In the genomic region with DNA sequence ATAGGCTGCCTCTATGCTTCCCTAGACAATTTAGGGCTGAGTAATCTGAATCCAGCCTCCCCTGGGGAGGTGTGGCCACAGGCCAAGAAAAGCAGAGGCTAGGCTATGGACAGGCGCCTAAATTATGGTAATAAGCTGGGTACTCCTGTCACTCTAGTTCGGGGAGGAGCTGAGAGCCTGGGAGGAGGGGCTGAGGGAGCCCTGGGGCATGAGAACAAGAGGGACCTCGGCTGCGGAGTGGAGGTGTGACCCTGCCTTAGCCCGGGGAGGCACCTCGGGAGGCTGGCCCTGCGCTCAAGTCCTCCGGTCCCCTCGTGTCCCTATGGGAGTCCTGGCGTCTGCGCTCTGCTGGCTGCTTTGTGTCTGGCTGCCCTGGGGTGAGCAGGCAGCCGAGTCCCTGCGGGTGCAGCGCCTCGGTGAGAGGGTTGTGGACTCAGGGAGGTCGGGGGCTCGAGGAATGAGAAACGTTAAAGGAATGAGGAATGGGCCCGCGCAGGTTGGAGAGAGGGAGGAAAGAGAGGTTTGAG, we compare ENCODE assay signal across 12 cellular contexts. TPM values are rescaled to one million over a fixed set of nuclear protein-coding genes. Genes with fewer than 3 reads are reported as not detected.
DNase-seq lines count a peak whose midpoint lies in the region; ATAC-seq and TF ChIP-seq lines count a peak whose summit lies in the region.
"Had no signal": no experiment of that assay in that cellular context is flagged by ENCODE, and none has a peak within 500 bp of the region (broad histone marks: within the 10 kb centered on the region; RNA-seq: fewer than 3 reads in every experiment).

A gene with protein sequence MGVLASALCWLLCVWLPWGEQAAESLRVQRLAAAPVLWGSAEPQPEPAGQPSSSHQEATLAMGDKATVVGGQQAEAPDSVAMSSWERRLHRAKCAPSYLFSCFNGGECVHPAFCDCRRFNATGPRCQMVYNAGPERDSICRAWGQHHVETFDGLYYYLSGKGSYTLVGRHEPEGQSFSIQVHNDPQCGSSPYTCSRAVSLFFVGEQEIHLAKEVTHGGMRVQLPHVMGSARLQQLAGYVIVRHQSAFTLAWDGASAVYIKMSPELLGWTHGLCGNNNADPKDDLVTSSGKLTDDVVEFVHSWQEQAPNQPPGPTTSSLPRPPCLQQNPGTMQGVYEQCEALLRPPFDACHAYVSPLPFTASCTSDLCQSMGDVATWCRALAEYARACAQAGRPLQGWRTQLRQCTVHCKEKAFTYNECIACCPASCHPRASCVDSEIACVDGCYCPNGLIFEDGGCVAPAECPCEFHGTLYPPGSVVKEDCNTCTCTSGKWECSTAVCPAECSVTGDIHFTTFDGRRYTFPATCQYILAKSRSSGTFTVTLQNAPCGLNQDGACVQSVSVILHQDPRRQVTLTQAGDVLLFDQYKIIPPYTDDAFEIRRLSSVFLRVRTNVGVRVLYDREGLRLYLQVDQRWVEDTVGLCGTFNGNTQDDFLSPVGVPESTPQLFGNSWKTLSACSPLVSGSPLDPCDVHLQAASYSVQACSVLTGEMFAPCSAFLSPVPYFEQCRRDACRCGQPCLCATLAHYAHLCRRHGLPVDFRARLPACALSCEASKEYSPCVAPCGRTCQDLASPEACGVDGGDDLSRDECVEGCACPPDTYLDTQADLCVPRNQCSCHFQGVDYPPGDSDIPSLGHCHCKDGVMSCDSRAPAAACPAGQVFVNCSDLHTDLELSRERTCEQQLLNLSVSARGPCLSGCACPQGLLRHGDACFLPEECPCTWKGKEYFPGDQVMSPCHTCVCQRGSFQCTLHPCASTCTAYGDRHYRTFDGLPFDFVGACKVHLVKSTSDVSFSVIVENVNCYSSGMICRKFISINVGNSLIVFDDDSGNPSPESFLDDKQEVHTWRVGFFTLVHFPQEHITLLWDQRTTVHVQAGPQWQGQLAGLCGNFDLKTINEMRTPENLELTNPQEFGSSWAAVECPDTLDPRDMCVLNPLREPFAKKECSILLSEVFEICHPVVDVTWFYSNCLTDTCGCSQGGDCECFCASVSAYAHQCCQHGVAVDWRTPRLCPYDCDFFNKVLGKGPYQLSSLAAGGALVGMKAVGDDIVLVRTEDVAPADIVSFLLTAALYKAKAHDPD (N-terminal part only) (plus strand): TSS at position 209 of the 527 bp plus-strand sequence. CDS start 114 bp downstream, at position 323.

- no peak within 1 kb of the TSS for H3K27ac Mint-ChIP-seq in MCF 10A (ENCODE audit: low read depth, unreplicated experiment)
- H3K27ac Mint-ChIP-seq in stimulated activated effector memory CD8-positive, alpha-beta T cell treated with anti-CD3 and anti-CD28 coated beads, Interleukin-12 subunit alpha, Interleukin-12 subunit beta, amount 100 ng/mL, for 72 hours = peak within 1 kb of the TSS; percentile 20

- H3K27me3 Mint-ChIP-seq in MCF 10A (ENCODE audit: insufficient read depth, unreplicated experiment) = peaks cover 24% of the 10 kb centered on the region

- H3K27me3 ChIP-seq in breast epithelium = peaks cover 0 to 22% of the 10 kb centered on the region in 2 donors

- no peak for ATAC-seq in stimulated activated effector memory CD8-positive, alpha-beta T cell treated with anti-CD3 and anti-CD28 coated beads, Interleukin-12 subunit alpha, Interleukin-12 subunit beta, amount 100 ng/mL, for 72 hours

- H3K4me3 Mint-ChIP-seq in MCF 10A (ENCODE audit: unreplicated experiment) = no peak within 1 kb of the TSS
- H3K4me3 Mint-ChIP-seq in stimulated activated effector memory CD8-positive, alpha-beta T cell treated with anti-CD3 and anti-CD28 coated beads, Interleukin-12 subunit alpha, Interleukin-12 subunit beta, amount 100 ng/mL, for 72 hours = no peak within 1 kb of the TSS

- H3K9me3 ChIP-seq in breast epithelium = no peaks in the 10 kb centered on the region

- intact Hi-C loops in MCF 10A (cut with micrococcal nuclease) = no loop called here
- intact Hi-C loops in breast epithelium (cut with DNase I; ENCODE audit: low total_unique reads) = no loop called here

- no peaks in the 10 kb centered on the region for H3K36me3 Mint-ChIP-seq in MCF 10A (ENCODE audit: insufficient read depth, unreplicated experiment)
- H3K36me3 Mint-ChIP-seq in stimulated activated effector memory CD8-positive, alpha-beta T cell treated with anti-CD3 and anti-CD28 coated beads, Interleukin-12 subunit alpha, Interleukin-12 subunit beta, amount 100 ng/mL, for 72 hours = no peaks in the 10 kb centered on the region

- no peaks in the 10 kb centered on the region for H3K36me3 ChIP-seq in breast epithelium

- H3K4me3 ChIP-seq in breast epithelium (no peak within 1 kb of the TSS), epithelial cell of esophagus (ENCODE audit: low read length) (no peak within 1 kb of the TSS)

- TF ChIP-seq CTCF in MCF 10A (IDR thresholded peaks at IDR 0.05; ENCODE audit: unreplicated experiment) (no peak), breast epithelium (IDR thresholded peaks at IDR 0.05) (no peak), epithelial cell of esophagus (IDR thresholded peaks at IDR 0.05; ENCODE audit: insufficient read depth, low read depth, low read length, missing control alignments) (no peak)

- H3K4me1 Mint-ChIP-seq in MCF 10A (ENCODE audit: insufficient read depth, unreplicated experiment) = no peaks in the 10 kb centered on the region
- peaks cover 19% of the 10 kb centered on the region for H3K4me1 Mint-ChIP-seq in stimulated activated effector memory CD8-positive, alpha-beta T cell treated with anti-CD3 and anti-CD28 coated beads, Interleukin-12 subunit alpha, Interleukin-12 subunit beta, amount 100 ng/mL, for 72 hours

- no peaks in the 10 kb centered on the region for H3K9me3 Mint-ChIP-seq in MCF 10A (ENCODE audit: unreplicated experiment)
- no peaks in the 10 kb centered on the region for H3K9me3 Mint-ChIP-seq in stimulated activated effector memory CD8-positive, alpha-beta T cell treated with anti-CD3 and anti-CD28 coated beads, Interleukin-12 subunit alpha, Interleukin-12 subunit beta, amount 100 ng/mL, for 72 hours

- DNase-seq in MCF 10A (ENCODE audit: unreplicated experiment) = peak; percentile 79
- DNase-seq in breast epithelium (ENCODE audit: low spot score in 2 of 2) = no peak
- DNase-seq in NCI-H510A treated with DMSO at 0.1 percent for 48 hours (lab: John Stamatoyannopoulos, UW) = peak; percentile 59
- DNase-seq in epithelial cell of esophagus (ENCODE audit: low read depth) = peak; percentile 13
- DNase-seq in stimulated activated effector memory CD8-positive, alpha-beta T cell treated with anti-CD3 and anti-CD28 coated beads, Interleukin-12 subunit alpha, Interleukin-12 subunit beta, amount 100 ng/mL, for 72 hours (ENCODE audit: low spot score in 2 of 2) = no peak
- no peak for DNase-seq in cerebellar cortex (ENCODE audit: low spot score)
- no peak for DNase-seq in kidney glomerular epithelial cell (lab: John Stamatoyannopoulos, UW)
- DNase-seq in T-helper 1 cell = no peak
- DNase-seq: erythroblast, SIG-M5 had no signal

- no peak for TF ChIP-seq POLR2A in breast epithelium (IDR thresholded peaks at IDR 0.05)

- POLR2A ChIA-PET in MCF 10A (lab: Yijun Ruan, JAX) = no interaction called here

- CTCF ChIA-PET in MCF 10A (lab: Yijun Ruan, JAX) = interaction anchor here (0.6 to 2.5 kb wide), 4 partner anchors 19 to 754 kb away, joined by 3 to 13 read pairs (median 6); no protein-coding TSS in a partner anchor

- no peaks in the 10 kb centered on the region for H3K4me1 ChIP-seq in breast epithelium

- no peak within 1 kb of the TSS for H3K27ac ChIP-seq in breast epithelium

- no TSS peak for BruUV-seq in MCF 10A (replicated peaks; lab: Mats Ljungman, UMichigan)

RNA-seq across cellular contexts. Expression of the gene that starts here (rescaled TPM):
- not detected in 2 replicates for total RNA-seq in MCF 10A (2022)
- total RNA-seq in breast epithelium = not detected
- total RNA-seq: lower leg skin, renal cortical epithelial cell had no signal

Comparison
In these comparisons a context has a peak if more than half of its experiments do, and no peak if none do; other contexts are left out.
1. Peak in DNase-seq in MCF 10A; RNA of the gene not detected or under 1 TPM.
2. DNase-seq: peak in NCI-H510A treated with DMSO at 0.1 percent for 48 hours (single experiment) and epithelial cell of esophagus (single experiment); none in breast epithelium (0 of 2), stimulated activated effector memory CD8-positive, alpha-beta T cell treated with anti-CD3 and anti-CD28 coated beads, Interleukin-12 subunit alpha, Interleukin-12 subunit beta, amount 100 ng/mL, for 72 hours (0 of 2), cerebellar cortex (single experiment), kidney glomerular epithelial cell (single experiment) and T-helper 1 cell (0 of 5).